ENCODE assay signal across 1 cellular context in genomic region chrX:70133303-70134115, GRCh38.
TF ChIP-seq lines count a peak whose summit lies in the region.

Gene IGBP1 (plus strand): TSS chrX:70133447. CDS start chrX:70133948, 501 bp downstream.

TF ChIP-seq in GM12878, 131 proteins besides CTCF, POLR2A, EP300 and RAD21 (continued from another document):
- TF ChIP-seq ZBTB40 (IDR thresholded peaks at IDR 0.05; ENCODE audit: borderline replicate concordance): peak; percentile 79; the same call in 1 of the 2 replicates
- no peak for TF ChIP-seq BRCA1 (IDR thresholded peaks at IDR 0.05; ENCODE audit: low read depth, low read length)
- no peak for TF ChIP-seq SKIL (IDR thresholded peaks at IDR 0.05; ENCODE audit: low read depth, poor library complexity, severe bottlenecking)
- no peak for TF ChIP-seq RCOR1 (conservative IDR thresholded peaks at IDR 0.05; ENCODE audit: low read depth, low read length)
- TF ChIP-seq SREBF2 (IDR thresholded peaks at IDR 0.05; ENCODE audit: low read length): no peak
- peak; percentile 23; the same call in 1 of the 2 replicates for TF ChIP-seq PAX5 (IDR thresholded peaks at IDR 0.05; ENCODE audit: borderline replicate concordance, low read depth, low read length)
- no peak for TF ChIP-seq RFX5 (IDR thresholded peaks at IDR 0.05; ENCODE audit: low read depth, low read length)
